ENCODE assay signal across 15 cellular contexts in the genomic region with DNA sequence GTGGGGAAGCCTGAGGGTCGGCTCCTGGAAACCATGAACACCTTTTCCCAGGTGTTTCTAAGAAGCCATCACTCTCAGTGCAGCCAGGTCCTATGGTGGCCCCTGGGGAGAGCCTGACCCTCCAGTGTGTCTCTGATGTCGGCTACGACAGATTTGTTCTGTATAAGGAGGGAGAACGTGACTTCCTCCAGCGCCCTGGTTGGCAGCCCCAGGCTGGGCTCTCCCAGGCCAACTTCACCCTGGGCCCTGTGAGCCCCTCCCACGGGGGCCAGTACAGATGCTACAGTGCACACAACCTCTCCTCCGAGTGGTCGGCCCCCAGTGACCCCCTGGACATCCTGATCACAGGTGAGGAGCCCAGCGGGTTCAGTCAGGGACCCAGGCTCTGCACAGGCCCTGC. TPM values are rescaled to one million over a fixed set of nuclear protein-coding genes. Genes with fewer than 3 reads are reported as not detected.
A peak's percentile ranks its signal among the peaks of the same experiment; 100 is the strongest.
DNase-seq lines count a peak whose midpoint lies in the region; ATAC-seq and TF ChIP-seq lines count a peak whose summit lies in the region.
"Not testable (repeated sequence)": the region's sequence is repeated elsewhere in the genome, so short reads cannot be mapped to it uniquely, and the experiment has no call there.
"Had no signal": no experiment of that assay in that cellular context is flagged by ENCODE, and none has a peak within 500 bp of the region (broad histone marks: within the 10 kb centered on the region; RNA-seq: fewer than 3 reads in every experiment).

No MANE protein-coding gene starts in this region.

- H3K4me3 Mint-ChIP-seq in CD14-positive monocyte, result peak overlapping the region; percentile 92 to 96
- peak overlapping the region; percentile 23 for H3K4me3 Mint-ChIP-seq in dendritic cell treated with granulocyte-macrophage colony-stimulating factor and Interleukin-4, amounts not matched to agents 40 ng/mL and 50 ng/mL, for 4 days

- intact Hi-C loops in CD14-positive monocyte (cut with micrococcal nuclease), result loop anchor here in 1 of 2 donors (5.0 kb wide), 1 partner anchor 278 kb away; no protein-coding TSS in a partner anchor
- intact Hi-C loops in dendritic cell treated with granulocyte-macrophage colony-stimulating factor and Interleukin-4, amounts not matched to agents 40 ng/mL and 50 ng/mL, for 4 days (cut with micrococcal nuclease), result not testable (repeated sequence)

- TF ChIP-seq CTCF in CD14-positive monocyte (IDR thresholded peaks at IDR 0.05); neutrophil (IDR thresholded peaks at IDR 0.05): not testable (repeated sequence)

- not testable (repeated sequence) for DNase-seq in CD14-positive monocyte (ENCODE audit: low spot score)
- peak; percentile 28 for DNase-seq in left lobe of liver (ENCODE audit: low spot score)

- H3K9me3 ChIP-seq in BLaER1, result peaks cover 21% of the 10 kb centered on the region
- not testable (repeated sequence) for H3K9me3 ChIP-seq in neutrophil

- H3K27me3 ChIP-seq in BLaER1, neutrophil: not testable (repeated sequence)

- H3K4me1 ChIP-seq in BLaER1 (peaks cover 69% of the 10 kb centered on the region), neutrophil (ENCODE audit: control insufficient read depth in 1 of 2, insufficient read depth in 1 of 2, low read depth in 1 of 2, low read length in 1 of 2) (peaks cover 66% of the 10 kb centered on the region in 2 experiments)

- peak overlapping the region; percentile 99 for H3K4me2 ChIP-seq in BLaER1

- peak overlapping the region; percentile 11 to 99 (median 96) for H3K27ac Mint-ChIP-seq in CD14-positive monocyte
- peak overlapping the region; percentile 85 for H3K27ac Mint-ChIP-seq in dendritic cell treated with granulocyte-macrophage colony-stimulating factor and Interleukin-4, amounts not matched to agents 40 ng/mL and 50 ng/mL, for 4 days

- H3K9ac ChIP-seq in BLaER1, result peak overlapping the region; percentile 84

- ATAC-seq in left lobe of liver, result not testable (repeated sequence)

- peaks cover 85% of the 10 kb centered on the region for H3K4me1 Mint-ChIP-seq in CD14-positive monocyte
- peaks cover 81% of the 10 kb centered on the region for H3K4me1 Mint-ChIP-seq in dendritic cell treated with granulocyte-macrophage colony-stimulating factor and Interleukin-4, amounts not matched to agents 40 ng/mL and 50 ng/mL, for 4 days (ENCODE audit: low read depth)

- H3K36me3 Mint-ChIP-seq in CD14-positive monocyte, result peaks cover 47 to 53% of the 10 kb centered on the region in 2 donors
- H3K36me3 Mint-ChIP-seq in dendritic cell treated with granulocyte-macrophage colony-stimulating factor and Interleukin-4, amounts not matched to agents 40 ng/mL and 50 ng/mL, for 4 days (ENCODE audit: low read depth), result peaks cover 31% of the 10 kb centered on the region

- H3K27me3 Mint-ChIP-seq in CD14-positive monocyte (ENCODE audit: low read depth in 3 of 3); dendritic cell treated with granulocyte-macrophage colony-stimulating factor and Interleukin-4, amounts not matched to agents 40 ng/mL and 50 ng/mL, for 4 days: not testable (repeated sequence)

- H4K20me1 ChIP-seq in BLaER1, result peaks cover 11% of the 10 kb centered on the region; the same call in 1 of the 2 replicates

- peak overlapping the region; percentile 93; the same call in 1 of the 2 replicates for H3K27ac ChIP-seq in BLaER1
- peak overlapping the region; percentile 99 for H3K27ac ChIP-seq in neutrophil

- peaks cover 38% of the 10 kb centered on the region for H3K36me3 ChIP-seq in BLaER1
- H3K36me3 ChIP-seq in neutrophil, result peaks cover 46% of the 10 kb centered on the region

- H3K9me3 Mint-ChIP-seq in CD14-positive monocyte; dendritic cell treated with granulocyte-macrophage colony-stimulating factor and Interleukin-4, amounts not matched to agents 40 ng/mL and 50 ng/mL, for 4 days: not testable (repeated sequence)

- H3K4me3 ChIP-seq in BLaER1 (peak overlapping the region; percentile 68; the same call in 1 of the 2 replicates), neutrophil (ENCODE audit: low read depth in 1 of 2, low read length in 1 of 2) (peak overlapping the region; percentile 78 to 89)

RNA-seq across cellular contexts. Expression of a gene that starts 1.6 kb away (rescaled TPM):
- 100 to 1,000 TPM; 377 to 451 TPM for polyA plus RNA-seq in CD14-positive monocyte
- 1.6 TPM for total RNA-seq in left lobe of liver
- total RNA-seq: A172; CD4-positive, CD25-positive, alpha-beta regulatory T cell; CD8-positive, alpha-beta memory T cell; Daoy; G401 had no signal
- polyA plus RNA-seq: A549; BJ; CD4-positive, alpha-beta memory T cell; CD8-positive, alpha-beta memory T cell had no signal

RNA-seq across cellular contexts. Expression of a gene that starts 18.2 kb away (rescaled TPM):
- 100 to 1,000 TPM in 1 of 2 donors, 10 to 100 TPM in 1; 88.5 to 151 TPM for polyA plus RNA-seq in CD14-positive monocyte
- total RNA-seq in left lobe of liver, result 0.60 TPM
- total RNA-seq: A172; B cell; CD4-positive, alpha-beta memory T cell; CD4-positive, CD25-positive, alpha-beta regulatory T cell; CD8-positive, alpha-beta memory T cell; Daoy; G401; GM12878 had no signal
- polyA plus RNA-seq: A549; BJ; CD4-positive, alpha-beta memory T cell; CD8-positive, alpha-beta memory T cell had no signal

RNA-seq across cellular contexts. Expression of a gene that starts 55.1 kb away (rescaled TPM):
- 10 to 100 TPM; 27.2 to 60.6 TPM for polyA plus RNA-seq in CD14-positive monocyte
- total RNA-seq in left lobe of liver, result 2.6 TPM
- total RNA-seq: A172; CD4-positive, CD25-positive, alpha-beta regulatory T cell; Daoy; G401 had no signal
- polyA plus RNA-seq: A549, BJ had no signal
